Comparison of ENCODE assay signal across 14 cellular contexts in genomic region chr5:171863928-171864327, GRCh38.
DNase-seq lines count a peak whose midpoint lies in the region; TF ChIP-seq lines count a peak whose summit lies in the region.
"Had no signal": no experiment of that assay in that cellular context is flagged by ENCODE, and none has a peak within 500 bp of the region (broad histone marks: within the 10 kb centered on the region; RNA-seq: fewer than 3 reads in every experiment).

No MANE protein-coding gene starts in this region.

- intact Hi-C loops in ascending aorta (cut with DNase I), result loop anchor here (10.0 kb wide), 1 partner anchor 189 kb away; no protein-coding TSS in a partner anchor
- intact Hi-C loops in activated CD4-positive, alpha-beta T cell treated with anti-CD3 and anti-CD28 coated beads, Interleukin-2, amount 10 ng/mL, durations not matched to agents 24 days and 14 days (cut with micrococcal nuclease), result no loop called here

- H3K27me3 Mint-ChIP-seq in activated CD4-positive, alpha-beta T cell treated with anti-CD3 and anti-CD28 coated beads, Interleukin-2, amount 10 ng/mL, durations not matched to agents 24 days and 14 days, result no peaks in the 10 kb centered on the region

- H3K4me1 ChIP-seq in ascending aorta, result no peaks in the 10 kb centered on the region

- H3K36me3 ChIP-seq in ascending aorta, result peaks cover 16 to 24% of the 10 kb centered on the region in 2 donors

- H3K9me3 ChIP-seq in ascending aorta, result no peaks in the 10 kb centered on the region

- H3K4me3 ChIP-seq in ascending aorta, result no peak overlapping the region
- no peak overlapping the region for H3K4me3 ChIP-seq in foreskin fibroblast (ENCODE audit: low read depth in 1 of 2, low read length in 2 of 2)

- peak overlapping the region; percentile 17 to 27 for H3K27ac ChIP-seq in ascending aorta

- peaks cover 2% of the 10 kb centered on the region for H3K4me1 Mint-ChIP-seq in activated CD4-positive, alpha-beta T cell treated with anti-CD3 and anti-CD28 coated beads, Interleukin-2, amount 10 ng/mL, durations not matched to agents 24 days and 14 days

- H3K27me3 ChIP-seq in ascending aorta, result no peaks in the 10 kb centered on the region

- DNase-seq in HCEC 1CT (peak; percentile 48), ascending aorta (ENCODE audit: low spot score in 2 of 2) (no peak), foreskin fibroblast (peak; percentile 63 to 75), smooth muscle cell of the brain vasculature (ENCODE audit: low read depth, low spot score) (peak; percentile 23), NCI-H2081 (lab: John Stamatoyannopoulos, UW) (no peak), NCI-H2171 (lab: John Stamatoyannopoulos, UW) (no peak), NCI-H2196 treated with DMSO at 0.1 percent for 48 hours (lab: John Stamatoyannopoulos, UW; ENCODE audit: unreplicated experiment) (no peak)
- DNase-seq in activated CD4-positive, alpha-beta T cell treated with anti-CD3 and anti-CD28 coated beads, Interleukin-2, amount 10 ng/mL, durations not matched to agents 24 days and 14 days, result no peak
- DNase-seq: activated CD4-positive, CD25-positive, alpha-beta regulatory T cell; effector CD4-positive, alpha-beta T cell; MV-4-11; nephron progenitor cell; PC-3; small intestine had no signal

- peaks cover 39% of the 10 kb centered on the region for H3K36me3 Mint-ChIP-seq in activated CD4-positive, alpha-beta T cell treated with anti-CD3 and anti-CD28 coated beads, Interleukin-2, amount 10 ng/mL, durations not matched to agents 24 days and 14 days (ENCODE audit: low read depth)

- no peaks in the 10 kb centered on the region for H3K9me3 Mint-ChIP-seq in activated CD4-positive, alpha-beta T cell treated with anti-CD3 and anti-CD28 coated beads, Interleukin-2, amount 10 ng/mL, durations not matched to agents 24 days and 14 days
- H3K9me3 Mint-ChIP-seq: nephron progenitor cell had no signal

- no peak for TF ChIP-seq CTCF in ascending aorta (IDR thresholded peaks at IDR 0.05)
- TF ChIP-seq CTCF in foreskin fibroblast (IDR thresholded peaks at IDR 0.05; ENCODE audit: low read depth, low read length), result no peak

- no peak overlapping the region for H3K4me3 Mint-ChIP-seq in activated CD4-positive, alpha-beta T cell treated with anti-CD3 and anti-CD28 coated beads, Interleukin-2, amount 10 ng/mL, durations not matched to agents 24 days and 14 days
- H3K4me3 Mint-ChIP-seq: nephron progenitor cell had no signal

- H3K27ac Mint-ChIP-seq in activated CD4-positive, alpha-beta T cell treated with anti-CD3 and anti-CD28 coated beads, Interleukin-2, amount 10 ng/mL, durations not matched to agents 24 days and 14 days, result no peak overlapping the region
- H3K27ac Mint-ChIP-seq: nephron progenitor cell had no signal

Comparison
In these comparisons a context has a peak if more than half of its experiments do, and no peak if none do; other contexts are left out.
1. DNase-seq: peak in HCEC 1CT (single experiment), foreskin fibroblast (2 of 2) and smooth muscle cell of the brain vasculature (single experiment); none in ascending aorta (0 of 2), NCI-H2081 (0 of 2), NCI-H2171 (single experiment), NCI-H2196 treated with DMSO at 0.1 percent for 48 hours (single experiment) and activated CD4-positive, alpha-beta T cell treated with anti-CD3 and anti-CD28 coated beads, Interleukin-2, amount 10 ng/mL, durations not matched to agents 24 days and 14 days (single experiment).